In the genomic region with DNA sequence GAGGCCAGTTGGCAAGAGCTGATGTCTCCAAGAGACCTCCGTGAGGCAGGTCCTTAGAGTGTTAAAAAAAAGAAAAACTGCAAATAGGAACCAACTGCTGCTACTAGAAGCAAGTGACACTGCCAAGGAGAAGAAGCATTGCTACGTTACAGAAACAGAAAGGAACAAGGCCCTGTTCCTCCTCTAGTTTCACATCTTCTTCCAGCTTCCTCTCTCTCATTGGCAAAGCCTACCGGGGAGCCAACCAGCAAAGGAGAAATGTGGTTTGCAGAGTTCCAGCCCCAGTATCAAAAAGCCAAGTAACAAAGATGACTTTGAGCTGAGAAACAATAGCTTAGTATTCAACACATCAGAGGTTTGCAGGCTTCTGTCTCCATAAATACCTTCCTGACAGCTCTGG, we compare ENCODE assay signal across 13 cellular contexts.
DNase-seq lines count a peak whose midpoint lies in the region; ATAC-seq and TF ChIP-seq lines count a peak whose summit lies in the region.
"Had no signal": no experiment of that assay in that cellular context is flagged by ENCODE, and none has a peak within 500 bp of the region (broad histone marks: within the 10 kb centered on the region; RNA-seq: fewer than 3 reads in every experiment).

No MANE protein-coding gene starts in this region.

- peaks cover 7% of the 10 kb centered on the region for H3K4me1 Mint-ChIP-seq in neural crest cell

- CTCF ChIA-PET in HEK293T (lab: Yijun Ruan, JAX), result interaction anchor here (1.0 to 1.1 kb wide), 2 partner anchors 9 to 30 kb away, joined by 3 to 4 read pairs; no protein-coding TSS in a partner anchor

- H3K4me3 Mint-ChIP-seq in neural crest cell, result no peak overlapping the region
- H3K4me3 Mint-ChIP-seq: activated T-cell treated with anti-CD3 and anti-CD28 coated beads, Interleukin-2, amount 50 U/mL, for 24 hours had no signal

- in situ Hi-C loops in HAP-1 (cut with MboI; ENCODE audit: low sequenced_read_pairs), result no loop called here

- DNase-seq in NAMALWA (ENCODE audit: low spot score) (peak; percentile 33), neural crest cell (ENCODE audit: low read depth, low spot score) (no peak), HEK293T (ENCODE audit: extremely low spot score) (no peak), kidney tubule cell (ENCODE audit: low spot score) (no peak), HAP-1 (ENCODE audit: low spot score in 2 of 2) (no peak)
- no peak for DNase-seq in stimulated activated naive CD4-positive, alpha-beta T cell (lab: John Stamatoyannopoulos, UW)
- DNase-seq: activated T-cell treated with anti-CD3 and anti-CD28 coated beads, Interleukin-2, amount 50 U/mL, for 24 hours; NCI-H187 treated with DMSO at 0.1 percent for 48 hours; retina had no signal

- no peaks in the 10 kb centered on the region for H3K27me3 Mint-ChIP-seq in neural crest cell (ENCODE audit: low read depth)
- H3K27me3 Mint-ChIP-seq: activated T-cell treated with anti-CD3 and anti-CD28 coated beads, Interleukin-2, amount 50 U/mL, for 24 hours had no signal

- H3K4me1 ChIP-seq in HAP-1, result no peaks in the 10 kb centered on the region

- H3K36me3 Mint-ChIP-seq in neural crest cell (ENCODE audit: low read depth), result no peaks in the 10 kb centered on the region

- ATAC-seq in GM19025 (IDR thresholded peaks at IDR 0.05; ENCODE audit: low read depth, unreplicated experiment), result peak; percentile 66
- ATAC-seq in HG02852 (IDR thresholded peaks at IDR 0.05; ENCODE audit: unreplicated experiment), result peak; percentile 86
- ATAC-seq: HCT116 had no signal

- no peaks in the 10 kb centered on the region for H3K27me3 ChIP-seq in HAP-1 (ENCODE audit: low read depth)

- H3K9me3 Mint-ChIP-seq in neural crest cell, result peaks cover 3% of the 10 kb centered on the region
- H3K9me3 Mint-ChIP-seq: activated T-cell treated with anti-CD3 and anti-CD28 coated beads, Interleukin-2, amount 50 U/mL, for 24 hours had no signal

- H3K27ac Mint-ChIP-seq in neural crest cell (ENCODE audit: unreplicated experiment), result peak overlapping the region; percentile 45
- H3K27ac Mint-ChIP-seq: activated T-cell treated with anti-CD3 and anti-CD28 coated beads, Interleukin-2, amount 50 U/mL, for 24 hours had no signal

- H3K9me3 ChIP-seq in HAP-1, result no peaks in the 10 kb centered on the region

- no peak overlapping the region for H3K4me3 ChIP-seq in HAP-1
- H3K4me3 ChIP-seq: SK-N-MC had no signal

- no peak for TF ChIP-seq CTCF in neural crest cell (conservative IDR thresholded peaks at IDR 0.05)

- no peaks in the 10 kb centered on the region for H3K36me3 ChIP-seq in HAP-1 (replicated peaks)

- POLR2A ChIA-PET in HEK293T (lab: Yijun Ruan, JAX), result interaction anchor here (1.1 kb wide), 1 partner anchor 9 kb away, joined by 3 read pairs; no protein-coding TSS in a partner anchor

TF ChIP-seq in HEK293T, 16 proteins besides CTCF, POLR2A, EP300 and RAD21:
- TF ChIP-seq TARDBP (IDR thresholded peaks at IDR 0.05) (no peak), FOXM1 (IDR thresholded peaks at IDR 0.05; ENCODE audit: borderline replicate concordance) (no peak), ZNF384 (IDR thresholded peaks at IDR 0.05) (no peak), ARNT (IDR thresholded peaks at IDR 0.05) (no peak), CTBP1 (IDR thresholded peaks at IDR 0.05; ENCODE audit: borderline replicate concordance) (no peak), L3MBTL2 (conservative IDR thresholded peaks at IDR 0.05) (no peak), NFRKB (IDR thresholded peaks at IDR 0.05) (no peak), HDGF (IDR thresholded peaks at IDR 0.05; ENCODE audit: borderline replicate concordance) (no peak)
- TF ChIP-seq, protein P1, sequence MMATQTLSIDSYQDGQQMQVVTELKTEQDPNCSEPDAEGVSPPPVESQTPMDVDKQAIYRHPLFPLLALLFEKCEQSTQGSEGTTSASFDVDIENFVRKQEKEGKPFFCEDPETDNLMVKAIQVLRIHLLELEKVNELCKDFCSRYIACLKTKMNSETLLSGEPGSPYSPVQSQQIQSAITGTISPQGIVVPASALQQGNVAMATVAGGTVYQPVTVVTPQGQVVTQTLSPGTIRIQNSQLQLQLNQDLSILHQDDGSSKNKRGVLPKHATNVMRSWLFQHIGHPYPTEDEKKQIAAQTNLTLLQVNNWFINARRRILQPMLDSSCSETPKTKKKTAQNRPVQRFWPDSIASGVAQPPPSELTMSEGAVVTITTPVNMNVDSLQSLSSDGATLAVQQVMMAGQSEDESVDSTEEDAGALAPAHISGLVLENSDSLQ (IDR thresholded peaks at IDR 0.05), result no peak
TF ChIP-seq in HEK293T: peak in this region for 0.
